14 cellular contexts compared by ENCODE assay signal in the genomic region with DNA sequence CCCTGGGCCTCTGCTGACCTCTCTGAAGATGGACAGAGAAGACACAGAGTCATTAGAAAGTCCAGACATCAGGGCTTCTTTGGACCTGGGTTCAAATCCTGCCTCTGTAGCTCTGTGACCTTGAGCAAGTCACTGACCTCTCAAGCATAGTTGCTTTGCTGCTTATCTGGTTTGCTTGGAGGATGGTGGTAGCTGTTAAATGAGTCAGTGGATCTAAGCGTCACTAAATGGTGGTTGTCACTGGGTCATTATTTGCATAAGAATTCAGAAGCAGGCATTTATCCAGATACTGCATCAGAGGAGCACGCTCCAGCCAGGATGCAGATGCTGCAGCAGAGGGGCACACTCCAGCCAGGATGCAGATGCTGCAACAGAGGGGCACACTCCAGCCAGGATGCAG.
A peak's percentile ranks its signal among the peaks of the same experiment; 100 is the strongest.
DNase-seq lines count a peak whose midpoint lies in the region; ATAC-seq and TF ChIP-seq lines count a peak whose summit lies in the region.
"Had no signal": no experiment of that assay in that cellular context is flagged by ENCODE, and none has a peak within 500 bp of the region (broad histone marks: within the 10 kb centered on the region; RNA-seq: fewer than 3 reads in every experiment).

No MANE protein-coding gene starts in this region.

- H2BK120ac ChIP-seq in IMR-90 (ENCODE audit: low read depth, low read length) = no peak overlapping the region

- H3K4ac ChIP-seq in IMR-90 (ENCODE audit: low read depth, low read length) = no peak overlapping the region

- H3K9me1 ChIP-seq in IMR-90 (ENCODE audit: insufficient read depth, low read length) = peaks cover 22% of the 10 kb centered on the region

- peaks cover 16% of the 10 kb centered on the region for H4K20me1 ChIP-seq in IMR-90 (ENCODE audit: insufficient read depth, low read length)

- no peak overlapping the region for H2AK5ac ChIP-seq in IMR-90 (ENCODE audit: low read depth, low read length)

- no peak overlapping the region for H4K8ac ChIP-seq in IMR-90 (ENCODE audit: low read depth in 2 of 2, low read length in 2 of 2)

- in situ Hi-C loops in IMR-90 (cut with MboI; ENCODE audit: low sequenced_read_pairs) = no loop called here
- in situ Hi-C loops in astrocyte of the spinal cord (cut with HindIII; ENCODE audit: low sequenced_read_pairs) = no loop called here

- H3K27me3 ChIP-seq in IMR-90 (ENCODE audit: control insufficient read depth, insufficient read depth, low read length) = no peaks in the 10 kb centered on the region
- H3K27me3 ChIP-seq in uterus = no peaks in the 10 kb centered on the region
- H3K27me3 ChIP-seq in SJCRH30 = no peaks in the 10 kb centered on the region
- no peaks in the 10 kb centered on the region; the same call in 1 of the 2 replicates for H3K27me3 ChIP-seq in Caco-2 (replicated peaks; ENCODE audit: control insufficient read depth, insufficient read depth, low read length)

- H3K4me3 ChIP-seq in AG10803 (ENCODE audit: low read length) (no peak overlapping the region), IMR-90 (ENCODE audit: insufficient read depth, low read depth, low read length) (no peak overlapping the region), astrocyte of the spinal cord (ENCODE audit: low read depth, low read length) (no peak overlapping the region), uterus (no peak overlapping the region), SJCRH30 (no peak overlapping the region), Caco-2 (ENCODE audit: low read depth, low read length) (no peak overlapping the region)
- H3K4me3 ChIP-seq: GM12878 had no signal

- BruUV-seq in IMR-90 (replicated peaks; lab: Mats Ljungman, UMichigan) (no TSS peak), Caco-2 (replicated peaks; lab: Mats Ljungman, UMichigan) (no TSS peak)

- H3K23ac ChIP-seq in IMR-90 (ENCODE audit: low read depth, low read length) = no peak overlapping the region

- no peak overlapping the region for H3K9ac ChIP-seq in IMR-90 (ENCODE audit: low read depth, low read length)

- 60% methylated on average over 2 of the region's 2 CpGs; no CpG with 5 or more reads in 1 of the 2 experiments for WGBS in IMR-90 (ENCODE audit: extremely low coverage in 2 of 2, insufficient read length in 1 of 2), 2 experiments

- H3K9me3 Mint-ChIP-seq in neural crest cell (no peaks in the 10 kb centered on the region), Caco-2 (ENCODE audit: unreplicated experiment) (no peaks in the 10 kb centered on the region)

- dilution Hi-C loops in IMR-90 (cut with HindIII; ENCODE audit: low sequenced_read_pairs, unreplicated experiment) = no loop called here

- no peak overlapping the region; the same call in 1 of the 2 replicates for H4K5ac ChIP-seq in IMR-90 (ENCODE audit: low read depth, low read length)

- POLR2A ChIA-PET in IMR-90 (lab: Charles Lee; ENCODE audit: unreplicated experiment) = interaction anchor here (0.6 kb wide), 1 partner anchor 206 kb away, joined by 3 read pairs; no protein-coding TSS in a partner anchor
- POLR2A ChIA-PET in Caco-2 (lab: Charles Lee) = no interaction called here

- DNase-seq in AG10803 (ENCODE audit: low read depth) = peak; percentile 35
- DNase-seq in IMR-90 = peak; percentile 78
- DNase-seq in astrocyte of the spinal cord (ENCODE audit: low read depth, low spot score) = peak; percentile 55
- no peak for DNase-seq in neural crest cell (ENCODE audit: low read depth, low spot score)
- DNase-seq in uterus = no peak
- DNase-seq in SJCRH30 = no peak
- no peak for DNase-seq in Caco-2
- DNase-seq: C1 segment of cervical spinal cord, Karpas-422, NCI-H1930, NCI-H2171, NCI-H82 had no signal

- peak overlapping the region; percentile 12 for H3K27ac Mint-ChIP-seq in neural crest cell (ENCODE audit: unreplicated experiment)
- H3K27ac Mint-ChIP-seq in Caco-2 (ENCODE audit: unreplicated experiment) = no peak overlapping the region

- H3K14ac ChIP-seq in IMR-90 (replicated peaks; ENCODE audit: low read depth, low read length) = no peak overlapping the region

- H3K4me1 ChIP-seq in IMR-90 (ENCODE audit: control insufficient read depth, insufficient read depth, low read length) (peaks cover 12% of the 10 kb centered on the region), uterus (no peaks in the 10 kb centered on the region), SJCRH30 (peaks cover 11% of the 10 kb centered on the region), Caco-2 (no peaks in the 10 kb centered on the region; the same call in 1 of the 2 replicates)

- peaks cover 14 to 54% of the 10 kb centered on the region in 2 experiments for H3K79me1 ChIP-seq in IMR-90 (ENCODE audit: low read depth in 1 of 2, low read length in 2 of 2)

- H3K36me3 ChIP-seq in IMR-90 (ENCODE audit: control insufficient read depth, insufficient read depth, low read length) = peaks cover 50% of the 10 kb centered on the region
- no peaks in the 10 kb centered on the region for H3K36me3 ChIP-seq in uterus
- 0 out of 2 replicates have a peak, but pooled peaks cover 4% of the 10 kb centered on the region for H3K36me3 ChIP-seq in SJCRH30
- H3K36me3 ChIP-seq in Caco-2 (ENCODE audit: control insufficient read depth, insufficient read depth, low read length) = no peaks in the 10 kb centered on the region

- H3K4me1 Mint-ChIP-seq in neural crest cell (peaks cover 3% of the 10 kb centered on the region), Caco-2 (ENCODE audit: low read depth, unreplicated experiment) (peaks cover 12% of the 10 kb centered on the region)

- H4K91ac ChIP-seq in IMR-90 (ENCODE audit: insufficient read depth, low read depth, low read length) = no peak overlapping the region

- H3K27ac ChIP-seq in IMR-90 (ENCODE audit: insufficient read depth, low read length) = no peak overlapping the region
- H3K27ac ChIP-seq in uterus = no peak overlapping the region
- no peak overlapping the region for H3K27ac ChIP-seq in SJCRH30

- TF ChIP-seq CTCF in AG10803 (conservative IDR thresholded peaks at IDR 0.05; ENCODE audit: low read length) (no peak), IMR-90 (conservative IDR thresholded peaks at IDR 0.05; ENCODE audit: low read depth, low read length) (no peak), astrocyte of the spinal cord (IDR thresholded peaks at IDR 0.05; ENCODE audit: low read depth, low read length) (no peak), neural crest cell (conservative IDR thresholded peaks at IDR 0.05) (no peak), uterus (IDR thresholded peaks at IDR 0.05) (no peak), Caco-2 (IDR thresholded peaks at IDR 0.05; ENCODE audit: insufficient read depth in 1 of 2, low read depth in 1 of 2, low read length in 1 of 2, severe bottlenecking in 1 of 2, unreplicated experiment in 1 of 2) (no peak)

- no peak overlapping the region for H2AFZ ChIP-seq in IMR-90 (replicated peaks; ENCODE audit: low read length, poor library complexity)

- ATAC-seq in IMR-90 (ENCODE audit: low read depth) = peak; percentile 52; the same call in 1 of the 2 replicates
- no peak for ATAC-seq in GM18873 (IDR thresholded peaks at IDR 0.05; ENCODE audit: low FRiP score, unreplicated experiment)
- ATAC-seq: GM12878 had no signal

- H3K4me3 Mint-ChIP-seq in neural crest cell (no peak overlapping the region), Caco-2 (ENCODE audit: unreplicated experiment) (no peak overlapping the region)

- H3K4me2 ChIP-seq in IMR-90 (ENCODE audit: low read depth, low read length) = no peak overlapping the region

- intact Hi-C loops in IMR-90 (cut with micrococcal nuclease) (no loop called here), uterus (cut with DNase I; ENCODE audit: low total_unique reads) (no loop called here), Caco-2 (cut with micrococcal nuclease; ENCODE audit: unreplicated experiment) (no loop called here)

- H2BK20ac ChIP-seq in IMR-90 (ENCODE audit: low read depth, low read length) = no peak overlapping the region

- H3K18ac ChIP-seq in IMR-90 (ENCODE audit: low read depth, low read length) = no peak overlapping the region

- H3K36me3 Mint-ChIP-seq in neural crest cell (ENCODE audit: low read depth) (peaks cover 8% of the 10 kb centered on the region), Caco-2 (ENCODE audit: insufficient read depth, unreplicated experiment) (no peaks in the 10 kb centered on the region)

- CTCF ChIA-PET in IMR-90 (lab: Yijun Ruan, JAX) (no interaction called here), Caco-2 (lab: Charles Lee) (interaction anchor here (0.6 to 1.4 kb wide), 2 partner anchors 71 to 115 kb away, joined by 4 read pairs; no protein-coding TSS in a partner anchor)

- no peak overlapping the region for H2AK9ac ChIP-seq in IMR-90 (replicated peaks; ENCODE audit: low read depth, low read length, poor library complexity)

- no peak overlapping the region for H2BK5ac ChIP-seq in IMR-90 (ENCODE audit: low read depth, low read length, poor library complexity, severe bottlenecking)

- H3K9me3 ChIP-seq in IMR-90 (ENCODE audit: control insufficient read depth, insufficient read depth, low read length) = no peaks in the 10 kb centered on the region
- no peaks in the 10 kb centered on the region for H3K9me3 ChIP-seq in uterus
- H3K9me3 ChIP-seq in SJCRH30 (replicated peaks) = no peaks in the 10 kb centered on the region
- H3K9me3 ChIP-seq in Caco-2 = no peaks in the 10 kb centered on the region

- TF ChIP-seq RAD21 in IMR-90 (IDR thresholded peaks at IDR 0.05; ENCODE audit: low read length) = no peak

- no peak overlapping the region for H2BK15ac ChIP-seq in IMR-90 (ENCODE audit: low read depth, low read length)

- TF ChIP-seq POLR2A in IMR-90 (IDR thresholded peaks at IDR 0.05; ENCODE audit: low read depth, low read length) (no peak), uterus (IDR thresholded peaks at IDR 0.05) (no peak)

- H3K27me3 Mint-ChIP-seq in neural crest cell (ENCODE audit: low read depth) (no peaks in the 10 kb centered on the region), Caco-2 (ENCODE audit: insufficient read depth, unreplicated experiment) (no peaks in the 10 kb centered on the region)

- no peak overlapping the region for H3K56ac ChIP-seq in IMR-90 (ENCODE audit: extremely low read depth, insufficient read depth, low read length)

TF ChIP-seq in IMR-90, 13 proteins besides CTCF, POLR2A, EP300 and RAD21:
- TF ChIP-seq FOS (IDR thresholded peaks at IDR 0.05; ENCODE audit: low read depth, low read length) = no peak

Comparison
In these comparisons a context has a peak if more than half of its experiments do, and no peak if none do; other contexts are left out.
1. DNase-seq: peak in AG10803 (single experiment), IMR-90 (single experiment) and astrocyte of the spinal cord (single experiment); none in neural crest cell (single experiment), uterus (0 of 2), SJCRH30 (0 of 2) and Caco-2 (0 of 2).